Comparison of ENCODE assay signal across 13 cellular contexts in genomic region chr14:67964391-67964812, GRCh38.
DNase-seq lines count a peak whose midpoint lies in the region; ATAC-seq, FAIRE-seq and TF ChIP-seq lines count a peak whose summit lies in the region.
"Had no signal": no experiment of that assay in that cellular context is flagged by ENCODE, and none has a peak within 500 bp of the region (broad histone marks: within the 10 kb centered on the region; RNA-seq: fewer than 3 reads in every experiment).

No MANE protein-coding gene starts in this region.

- H3K4me1 ChIP-seq in ascending aorta (peaks cover 0 to 6% of the 10 kb centered on the region in 2 donors), keratinocyte (ENCODE audit: control insufficient read depth, extremely low read depth, insufficient read depth, low read length) (peaks cover 15% of the 10 kb centered on the region), suprapubic skin (peaks cover 47% of the 10 kb centered on the region)
- H3K4me1 ChIP-seq in effector memory CD4-positive, alpha-beta T cell (ENCODE audit: control insufficient read depth, insufficient read depth, low read length, poor library complexity, severe bottlenecking): no peaks in the 10 kb centered on the region

- H3K27ac ChIP-seq in ascending aorta (no peak overlapping the region), keratinocyte (ENCODE audit: control insufficient read depth, insufficient read depth, low read length) (peak overlapping the region; percentile 56), suprapubic skin (peak overlapping the region; percentile 80)
- H3K27ac ChIP-seq in effector memory CD4-positive, alpha-beta T cell (ENCODE audit: insufficient read depth, low read length, poor library complexity, severe bottlenecking): no peak overlapping the region

- no peak for ATAC-seq in HG02763 (IDR thresholded peaks at IDR 0.05; ENCODE audit: unreplicated experiment)
- ATAC-seq in activated T-helper 17 cell treated with anti-CD3 and anti-CD28 coated beads, Interleukin-2, amount 50 U/mL, for 72 hours (replicated peaks): no peak
- ATAC-seq: T-helper 17 cell had no signal

- H3K4me2 ChIP-seq in keratinocyte (ENCODE audit: control insufficient read depth, extremely low read depth, insufficient read depth, low read depth, low read length): peak overlapping the region; percentile 76

- H3K9ac ChIP-seq in keratinocyte (ENCODE audit: control insufficient read depth, extremely low read depth, insufficient read depth, low read length): peak overlapping the region; percentile 58

- H4K20me1 ChIP-seq in keratinocyte (ENCODE audit: control insufficient read depth, extremely low read depth, insufficient read depth, low read length): no peaks in the 10 kb centered on the region

- H3K9me3 ChIP-seq in ascending aorta (no peaks in the 10 kb centered on the region), keratinocyte (ENCODE audit: control insufficient read depth, low read depth, low read length) (no peaks in the 10 kb centered on the region), suprapubic skin (no peaks in the 10 kb centered on the region)
- H3K9me3 ChIP-seq in effector memory CD4-positive, alpha-beta T cell (ENCODE audit: control insufficient read depth, low read length): no peaks in the 10 kb centered on the region

- TF ChIP-seq CTCF in ascending aorta (IDR thresholded peaks at IDR 0.05) (no peak), keratinocyte (optimal IDR thresholded peaks at IDR 0.05 in 1 of 3, IDR thresholded peaks at IDR 0.05 in 1 of 3, conservative IDR thresholded peaks at IDR 0.05 in 1 of 3; ENCODE audit: extremely low read depth in 1 of 3, insufficient read depth in 2 of 3, low read length in 3 of 3) (no peak), suprapubic skin (IDR thresholded peaks at IDR 0.05) (no peak)

- H3K4me1 Mint-ChIP-seq in activated T-helper 17 cell treated with anti-CD3 and anti-CD28 coated beads, Interleukin-2, amount 50 U/mL, for 72 hours: no peaks in the 10 kb centered on the region

- H3K36me3 ChIP-seq in ascending aorta (no peaks in the 10 kb centered on the region), keratinocyte (ENCODE audit: control insufficient read depth in 2 of 2, extremely low read depth in 1 of 2, insufficient read depth in 2 of 2, low read length in 2 of 2) (no peaks in the 10 kb centered on the region), suprapubic skin (no peaks in the 10 kb centered on the region)
- H3K36me3 ChIP-seq in effector memory CD4-positive, alpha-beta T cell (ENCODE audit: control insufficient read depth, insufficient read depth, low read length): no peaks in the 10 kb centered on the region

- no peak overlapping the region for H3K27ac Mint-ChIP-seq in activated T-helper 17 cell treated with anti-CD3 and anti-CD28 coated beads, Interleukin-2, amount 50 U/mL, for 72 hours
- H3K27ac Mint-ChIP-seq: T-helper 17 cell had no signal

- H3K27me3 ChIP-seq in ascending aorta: no peaks in the 10 kb centered on the region
- no peaks in the 10 kb centered on the region for H3K27me3 ChIP-seq in keratinocyte (ENCODE audit: control insufficient read depth, extremely low read depth, insufficient read depth, low read length)
- no peaks in the 10 kb centered on the region for H3K27me3 ChIP-seq in suprapubic skin
- H3K27me3 ChIP-seq in effector memory CD4-positive, alpha-beta T cell (replicated peaks; ENCODE audit: control insufficient read depth, insufficient read depth, low read length, poor library complexity, severe bottlenecking): no peaks in the 10 kb centered on the region

- H3K4me3 Mint-ChIP-seq in activated T-helper 17 cell treated with anti-CD3 and anti-CD28 coated beads, Interleukin-2, amount 50 U/mL, for 72 hours: no peak overlapping the region
- H3K4me3 Mint-ChIP-seq: T-helper 17 cell had no signal

- DNase-seq in HuH-7.5 (ENCODE audit: low spot score): peak; percentile 8
- no peak for DNase-seq in ascending aorta (ENCODE audit: low spot score in 2 of 2)
- peak; percentile 44 for DNase-seq in keratinocyte (ENCODE audit: low read depth, low spot score)
- no peak for DNase-seq in suprapubic skin (ENCODE audit: low spot score in 2 of 2)
- DNase-seq in T-helper 1 cell: no peak
- no peak for DNase-seq in effector memory CD4-positive, alpha-beta T cell
- DNase-seq: activated T-cell treated with anti-CD3 and anti-CD28 coated beads for 4 hours; NCI-H1694; stimulated activated CD4-positive, alpha-beta T cell treated with anti-CD3 and anti-CD28 coated beads, Interleukin-4, amount 100 ng/mL, for 4 hours; T-helper 17 cell had no signal

- no peak for TF ChIP-seq POLR2A in suprapubic skin (IDR thresholded peaks at IDR 0.05)

- H3K36me3 Mint-ChIP-seq in activated T-helper 17 cell treated with anti-CD3 and anti-CD28 coated beads, Interleukin-2, amount 50 U/mL, for 72 hours (ENCODE audit: low read depth): peaks cover 9% of the 10 kb centered on the region

- no peaks in the 10 kb centered on the region for H3K9me3 Mint-ChIP-seq in activated T-helper 17 cell treated with anti-CD3 and anti-CD28 coated beads, Interleukin-2, amount 50 U/mL, for 72 hours

- dilution Hi-C loops in keratinocyte (cut with MboI; ENCODE audit: extremely low pct_ligation_motif_present, low sequenced_read_pairs): no loop called here

- peak; percentile 62 for FAIRE-seq in keratinocyte (lab: Jason Lieb, UNC)

- WGBS in suprapubic skin: 34% methylated on average over 4 of the region's 4 CpGs

- peak overlapping the region; percentile 57 for H2AFZ ChIP-seq in keratinocyte (ENCODE audit: control insufficient read depth, low read length)

- intact Hi-C loops in ascending aorta (cut with DNase I): no loop called here

- no peaks in the 10 kb centered on the region for H3K9me1 ChIP-seq in keratinocyte (ENCODE audit: control insufficient read depth, extremely low read depth, insufficient read depth, low read length)

- H3K4me3 ChIP-seq in ascending aorta (peak overlapping the region; percentile 1 to 33), keratinocyte (ENCODE audit: control insufficient read depth in 2 of 3, extremely low read depth in 1 of 3, insufficient read depth in 2 of 3, low read depth in 1 of 3, low read length in 3 of 3) (peak overlapping the region; percentile 2 to 24 (median 22)), suprapubic skin (no peak overlapping the region)
- no peak overlapping the region for H3K4me3 ChIP-seq in effector memory CD4-positive, alpha-beta T cell (ENCODE audit: insufficient read depth, low read depth, low read length, poor library complexity, severe bottlenecking)
- H3K4me3 ChIP-seq: lung had no signal

- no peak for TF ChIP-seq EP300 in suprapubic skin (IDR thresholded peaks at IDR 0.05)

- no peaks in the 10 kb centered on the region for H3K79me2 ChIP-seq in keratinocyte (ENCODE audit: control insufficient read depth, insufficient read depth, low read length)

- no peaks in the 10 kb centered on the region for H3K27me3 Mint-ChIP-seq in activated T-helper 17 cell treated with anti-CD3 and anti-CD28 coated beads, Interleukin-2, amount 50 U/mL, for 72 hours
- H3K27me3 Mint-ChIP-seq: T-helper 17 cell had no signal

Comparison
In these comparisons a context has a peak if more than half of its experiments do, and no peak if none do; other contexts are left out.
1. DNase-seq: peak in HuH-7.5 (single experiment) and keratinocyte (single experiment); none in ascending aorta (0 of 2), suprapubic skin (0 of 2), T-helper 1 cell (0 of 5) and effector memory CD4-positive, alpha-beta T cell (0 of 3).
2. H3K27ac ChIP-seq: peak in keratinocyte (single experiment) and suprapubic skin (single experiment); none in ascending aorta (0 of 2) and effector memory CD4-positive, alpha-beta T cell (single experiment).
3. H3K4me3 ChIP-seq: peak in ascending aorta (2 of 2) and keratinocyte (3 of 3); none in suprapubic skin (single experiment) and effector memory CD4-positive, alpha-beta T cell (single experiment).